ENCODE assay signal across 26 cellular contexts in the genomic region with DNA sequence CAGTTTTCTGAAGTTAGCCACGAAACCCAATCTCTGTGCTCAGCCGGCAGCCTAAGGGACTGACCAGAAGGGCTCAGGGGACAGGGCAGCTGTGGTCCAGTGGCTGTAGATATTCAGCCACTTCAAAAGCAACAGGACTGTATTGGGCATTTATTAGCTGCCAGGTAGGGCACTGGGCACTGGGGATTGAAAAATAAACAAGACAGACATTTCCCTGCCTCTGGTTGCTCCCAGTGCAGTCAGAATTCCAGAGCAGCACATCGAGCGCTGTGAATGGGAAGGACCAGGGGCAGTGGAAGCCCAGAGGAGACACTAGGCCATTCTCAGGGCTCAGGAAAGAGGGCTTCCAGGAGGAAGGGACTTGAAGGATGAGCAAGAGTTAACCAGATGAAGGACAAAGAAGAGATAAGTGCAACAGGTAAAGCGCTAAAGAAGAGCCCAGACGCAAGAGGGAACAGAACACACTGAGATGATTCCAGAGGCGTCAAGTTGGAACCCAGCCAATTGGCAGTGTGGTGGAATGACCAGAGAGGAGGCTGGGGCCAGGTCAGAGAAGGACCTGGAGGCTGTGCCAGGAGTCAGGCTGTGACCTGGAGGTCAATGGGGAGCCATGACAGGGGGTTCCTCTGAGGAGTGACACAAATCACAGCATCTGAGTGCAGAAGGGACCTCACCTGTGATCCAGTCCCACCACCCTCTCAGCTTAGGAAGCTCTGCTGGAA.
DNase-seq lines count a peak whose midpoint lies in the region; ATAC-seq, FAIRE-seq and TF ChIP-seq lines count a peak whose summit lies in the region.
"Had no signal": no experiment of that assay in that cellular context is flagged by ENCODE, and none has a peak within 500 bp of the region (broad histone marks: within the 10 kb centered on the region; RNA-seq: fewer than 3 reads in every experiment).

No MANE protein-coding gene starts in this region.

- no peak overlapping the region for H3K23ac ChIP-seq in H1 (ENCODE audit: insufficient read length)

- H3K4me2 ChIP-seq in H1 (ENCODE audit: insufficient read depth in 1 of 2, low read depth in 2 of 2, low read length in 2 of 2), result no peak overlapping the region
- H3K4me2 ChIP-seq: A549; BLaER1 treated with 17β-estradiol and CSF1 and Interleukin-3, amounts not matched to agents 10 nM and 100 nM had no signal

- H3K4me1 ChIP-seq in HEK293 (ENCODE audit: control insufficient read depth, insufficient read depth, low read length) (no peaks in the 10 kb centered on the region), H1 (replicated peaks in 1 of 4; ENCODE audit: control insufficient read depth in 3 of 4, insufficient read depth in 4 of 4, low read length in 3 of 4) (peaks cover 2 to 9% (median 6%) of the 10 kb centered on the region in 4 experiments; a peak in 6 of 7 replicates)
- H3K4me1 ChIP-seq in CD4-positive, alpha-beta memory T cell (ENCODE audit: insufficient read depth, low read length), result no peaks in the 10 kb centered on the region
- H3K4me1 ChIP-seq: A549 had no signal

- no peak overlapping the region for H3K4me3 Mint-ChIP-seq in activated CD4-positive, alpha-beta T cell treated with anti-CD3 and anti-CD28 coated beads, Interleukin-2, amount 10 ng/mL, durations not matched to agents 24 days and 14 days
- no peak overlapping the region for H3K4me3 Mint-ChIP-seq in stimulated activated memory B cell treated with anti-CD40 and anti-IgM and Interleukin-4, amounts not matched to agents 10 μg/mL and 1 μg/mL and 100 μg/mL, for 72 hours
- no peak overlapping the region for H3K4me3 Mint-ChIP-seq in CD4-positive, alpha-beta memory T cell
- H3K4me3 Mint-ChIP-seq: B cell; CD4-positive, alpha-beta T cell; CD8-positive, alpha-beta memory T cell had no signal

- H3K14ac ChIP-seq in H1 (ENCODE audit: insufficient read length), result no peak overlapping the region

- H3K27me3 Mint-ChIP-seq in activated CD4-positive, alpha-beta T cell treated with anti-CD3 and anti-CD28 coated beads, Interleukin-2, amount 10 ng/mL, durations not matched to agents 24 days and 14 days, result peaks cover 6% of the 10 kb centered on the region
- peaks cover 48% of the 10 kb centered on the region for H3K27me3 Mint-ChIP-seq in stimulated activated memory B cell treated with anti-CD40 and anti-IgM and Interleukin-4, amounts not matched to agents 10 μg/mL and 1 μg/mL and 100 μg/mL, for 72 hours
- H3K27me3 Mint-ChIP-seq in CD4-positive, alpha-beta memory T cell, result peaks cover 18 to 31% of the 10 kb centered on the region in 2 donors

- no peak overlapping the region for H3K4ac ChIP-seq in H1 (replicated peaks; ENCODE audit: insufficient read length, low read depth, low read length)

- H3K36me3 ChIP-seq in HEK293 (ENCODE audit: control insufficient read depth in 2 of 2, insufficient read depth in 1 of 2, low read length in 2 of 2), result no peaks in the 10 kb centered on the region
- H3K36me3 ChIP-seq in H1 (ENCODE audit: control insufficient read depth in 2 of 4, insufficient read depth in 4 of 4, low read length in 3 of 4), result no peaks in the 10 kb centered on the region
- no peaks in the 10 kb centered on the region for H3K36me3 ChIP-seq in CD4-positive, alpha-beta memory T cell (ENCODE audit: insufficient read depth, low read length)
- H3K36me3 ChIP-seq: BLaER1 treated with 17β-estradiol and CSF1 and Interleukin-3, amounts not matched to agents 10 nM and 100 nM had no signal

- POLR2A ChIA-PET in HEK293 (lab: Yijun Ruan, JAX) (no interaction called here), H1 (lab: Charles Lee; ENCODE audit: partially characterized antibody) (no interaction called here)
- POLR2A ChIA-PET in CD4-positive, alpha-beta memory T cell (lab: Charles Lee; ENCODE audit: partially characterized antibody), result no interaction called here

- TF ChIP-seq CTCF in HEK293 (tag by site-specific recombination; IDR thresholded peaks at IDR 0.05), result no peak
- TF ChIP-seq CTCF in H1 (IDR thresholded peaks at IDR 0.05; ENCODE audit: control extremely low read depth in 1 of 3, insufficient read depth in 1 of 3, low read depth in 1 of 3, low read length in 3 of 3), result no peak

- H2AK5ac ChIP-seq in H1 (ENCODE audit: low read depth, low read length), result no peak overlapping the region

- no peaks in the 10 kb centered on the region for H3K4me1 Mint-ChIP-seq in activated CD4-positive, alpha-beta T cell treated with anti-CD3 and anti-CD28 coated beads, Interleukin-2, amount 10 ng/mL, durations not matched to agents 24 days and 14 days
- peaks cover 7% of the 10 kb centered on the region for H3K4me1 Mint-ChIP-seq in stimulated activated memory B cell treated with anti-CD40 and anti-IgM and Interleukin-4, amounts not matched to agents 10 μg/mL and 1 μg/mL and 100 μg/mL, for 72 hours
- H3K4me1 Mint-ChIP-seq in CD4-positive, alpha-beta memory T cell, result no peaks in the 10 kb centered on the region
- H3K4me1 Mint-ChIP-seq: CD8-positive, alpha-beta memory T cell had no signal

- no peak overlapping the region for H2BK20ac ChIP-seq in H1 (ENCODE audit: low read length)

- H3K79me2 ChIP-seq in H1 (ENCODE audit: control insufficient read depth in 1 of 2, insufficient read depth in 2 of 2, low read length in 2 of 2), result no peaks in the 10 kb centered on the region; a peak in 1 of 4 replicates

- no peaks in the 10 kb centered on the region for H3K36me3 Mint-ChIP-seq in activated CD4-positive, alpha-beta T cell treated with anti-CD3 and anti-CD28 coated beads, Interleukin-2, amount 10 ng/mL, durations not matched to agents 24 days and 14 days (ENCODE audit: low read depth)
- H3K36me3 Mint-ChIP-seq in stimulated activated memory B cell treated with anti-CD40 and anti-IgM and Interleukin-4, amounts not matched to agents 10 μg/mL and 1 μg/mL and 100 μg/mL, for 72 hours, result no peaks in the 10 kb centered on the region
- peaks cover 0 to 3% of the 10 kb centered on the region in 2 donors for H3K36me3 Mint-ChIP-seq in CD4-positive, alpha-beta memory T cell

- FAIRE-seq in H1 (lab: Jason Lieb, UNC), result no peak
- FAIRE-seq: GM12878, GM12892, GM18507 had no signal

- no peak for TF ChIP-seq EP300 in H1 (IDR thresholded peaks at IDR 0.05; ENCODE audit: borderline replicate concordance in 1 of 2, low read depth in 2 of 2, low read length in 2 of 2)

- peak; percentile 38 for DNase-seq in activated CD4-positive, alpha-beta T cell treated with anti-CD3 and anti-CD28 coated beads, Interleukin-2, amount 10 ng/mL, durations not matched to agents 24 days and 14 days
- DNase-seq in activated CD4-positive, alpha-beta T cell treated with anti-CD3 and anti-CD28 coated beads, Interleukin-2, amount 50 U/mL, for 4 hours, result no peak
- DNase-seq in H1 (ENCODE audit: low read depth in 1 of 2, low spot score in 2 of 2) (no peak), left lobe of liver (ENCODE audit: low spot score) (peak; percentile 58), left cardiac atrium (no peak)
- no peak for DNase-seq in CD4-positive, alpha-beta memory T cell
- DNase-seq: AML-193; CD4-positive, alpha-beta T cell; CD8-positive, alpha-beta memory T cell; COR-L47; DMS 273 treated with DMSO at 0.1 percent for 48 hours; DMS153; DMS79; DND-41; EL; GDM1 had no signal

- H3K56ac ChIP-seq in H1 (replicated peaks; ENCODE audit: insufficient read length, low read depth, low read length), result no peak overlapping the region

- H3K9ac ChIP-seq in H1 (replicated peaks in 1 of 4; ENCODE audit: extremely low read depth in 1 of 4, low read depth in 3 of 4, low read length in 3 of 4), result no peak overlapping the region
- H3K9ac ChIP-seq: BLaER1 treated with 17β-estradiol and CSF1 and Interleukin-3, amounts not matched to agents 10 nM and 100 nM had no signal

- H2AFZ ChIP-seq in H1 (ENCODE audit: low read length), result no peak overlapping the region

- H3K23me2 ChIP-seq in H1 (ENCODE audit: low read depth, low read length), result no peaks in the 10 kb centered on the region

- CTCF ChIA-PET in HEK293 (lab: Yijun Ruan, JAX), result interaction anchor here (2.3 kb wide), 1 partner anchor 16 kb away, joined by 13 read pairs; no protein-coding TSS in a partner anchor
- CTCF ChIA-PET in H1 (lab: Charles Lee; ENCODE audit: partially characterized antibody), result interaction anchor here (0.6 to 1.2 kb wide), 3 partner anchors 16 to 183 kb away, joined by 3 to 5 read pairs (median 4); no protein-coding TSS in a partner anchor
- CTCF ChIA-PET in CD4-positive, alpha-beta memory T cell (lab: Charles Lee; ENCODE audit: partially characterized antibody), result no interaction called here

- no peak overlapping the region for H3K27ac ChIP-seq in HEK293 (ENCODE audit: extremely low read depth, low read depth, low read length)
- H3K27ac ChIP-seq in H1 (ENCODE audit: low read depth, low read length), result no peak overlapping the region
- H3K27ac ChIP-seq in CD4-positive, alpha-beta memory T cell (ENCODE audit: low read depth, low read length), result no peak overlapping the region
- H3K27ac ChIP-seq: 22Rv1; A549; BLaER1 treated with 17β-estradiol and CSF1 and Interleukin-3, amounts not matched to agents 10 nM and 100 nM; C4-2B had no signal

- no peak for TF ChIP-seq POLR2A in H1 (IDR thresholded peaks at IDR 0.05; ENCODE audit: control extremely low read depth in 1 of 2, low read depth in 2 of 2, low read length in 2 of 2)

- no peak overlapping the region for H3K18ac ChIP-seq in H1 (ENCODE audit: extremely low read depth, low read length)

- H2BK5ac ChIP-seq in H1 (ENCODE audit: low read depth, low read length), result 0 out of 2 replicates have a peak overlapping the region, but pooled peaks have one; percentile 14

- H3K27ac Mint-ChIP-seq in activated CD4-positive, alpha-beta T cell treated with anti-CD3 and anti-CD28 coated beads, Interleukin-2, amount 10 ng/mL, durations not matched to agents 24 days and 14 days, result no peak overlapping the region
- no peak overlapping the region for H3K27ac Mint-ChIP-seq in stimulated activated memory B cell treated with anti-CD40 and anti-IgM and Interleukin-4, amounts not matched to agents 10 μg/mL and 1 μg/mL and 100 μg/mL, for 72 hours
- H3K27ac Mint-ChIP-seq in CD4-positive, alpha-beta memory T cell, result no peak overlapping the region
- H3K27ac Mint-ChIP-seq: B cell; CD4-positive, alpha-beta T cell; CD8-positive, alpha-beta memory T cell had no signal

- H3K4me3 ChIP-seq in HEK293 (ENCODE audit: low read depth, low read length), result no peak overlapping the region
- H3K4me3 ChIP-seq in H1 (ENCODE audit: extremely low read depth in 1 of 4, insufficient read depth in 2 of 4, low read depth in 3 of 4, low read length in 4 of 4), result no peak overlapping the region
- no peak overlapping the region for H3K4me3 ChIP-seq in CD4-positive, alpha-beta memory T cell (ENCODE audit: low read length in 2 of 2)
- H3K4me3 ChIP-seq: A549; BLaER1 treated with 17β-estradiol and CSF1 and Interleukin-3, amounts not matched to agents 10 nM and 100 nM; GM12878 had no signal

- intact Hi-C loops in activated CD4-positive, alpha-beta T cell treated with anti-CD3 and anti-CD28 coated beads, Interleukin-2, amount 10 ng/mL, durations not matched to agents 24 days and 14 days (cut with micrococcal nuclease), result no loop called here
- intact Hi-C loops in CD4-positive, alpha-beta memory T cell (cut with micrococcal nuclease), result no loop called here
- intact Hi-C loops in left cardiac atrium (cut with DNase I), result no loop called here

- ATAC-seq in left lobe of liver, result peak; percentile 89
- no peak for ATAC-seq in stimulated activated memory B cell treated with anti-CD40 and anti-IgM and Interleukin-4, amounts not matched to agents 10 μg/mL and 1 μg/mL and 100 μg/mL, for 72 hours
- ATAC-seq in left cardiac atrium, result no peak
- ATAC-seq: A549, GM12878 had no signal

- H3K27me3 ChIP-seq in H1 (replicated peaks in 1 of 4; ENCODE audit: control insufficient read depth in 3 of 4, extremely low read depth in 1 of 4, insufficient read depth in 3 of 4, low read length in 3 of 4), result peaks cover 0 to 2% (median 0%) of the 10 kb centered on the region in 4 experiments; a peak in 2 of 7 replicates
- no peaks in the 10 kb centered on the region for H3K27me3 ChIP-seq in CD4-positive, alpha-beta memory T cell (ENCODE audit: insufficient read depth, low read length)
- H3K27me3 ChIP-seq: BLaER1 treated with 17β-estradiol and CSF1 and Interleukin-3, amounts not matched to agents 10 nM and 100 nM had no signal

- H4K8ac ChIP-seq in H1 (ENCODE audit: extremely low read depth, insufficient read depth, low read length), result no peak overlapping the region

- TF ChIP-seq RAD21 in H1 (IDR thresholded peaks at IDR 0.05 in 1 of 2, conservative IDR thresholded peaks at IDR 0.05 in 1 of 2; ENCODE audit: low read depth in 2 of 2, low read length in 2 of 2), result no peak

- H4K20me1 ChIP-seq in H1 (replicated peaks in 1 of 2; ENCODE audit: control insufficient read depth in 1 of 2, insufficient read depth in 2 of 2, low read length in 2 of 2), result no peaks in the 10 kb centered on the region
- H4K20me1 ChIP-seq: BLaER1 treated with 17β-estradiol and CSF1 and Interleukin-3, amounts not matched to agents 10 nM and 100 nM had no signal

- no peaks in the 10 kb centered on the region for H3K9me3 Mint-ChIP-seq in activated CD4-positive, alpha-beta T cell treated with anti-CD3 and anti-CD28 coated beads, Interleukin-2, amount 10 ng/mL, durations not matched to agents 24 days and 14 days
- peaks cover 12% of the 10 kb centered on the region for H3K9me3 Mint-ChIP-seq in stimulated activated memory B cell treated with anti-CD40 and anti-IgM and Interleukin-4, amounts not matched to agents 10 μg/mL and 1 μg/mL and 100 μg/mL, for 72 hours
- H3K9me3 Mint-ChIP-seq in CD4-positive, alpha-beta memory T cell, result peaks cover 0 to 22% (median 11%) of the 10 kb centered on the region in 8 donors

- no peak overlapping the region for H4K5ac ChIP-seq in H1 (ENCODE audit: insufficient read length, low read depth, low read length)

- H3K9me3 ChIP-seq in HEK293 (ENCODE audit: control insufficient read depth, insufficient read depth, low read depth, low read length), result no peaks in the 10 kb centered on the region
- H3K9me3 ChIP-seq in H1 (ENCODE audit: insufficient read depth in 2 of 2, low read depth in 1 of 2, low read length in 1 of 2), result no peaks in the 10 kb centered on the region
- no peaks in the 10 kb centered on the region for H3K9me3 ChIP-seq in CD4-positive, alpha-beta memory T cell (ENCODE audit: control insufficient read depth in 1 of 2, low read length in 2 of 2)

- H2BK120ac ChIP-seq in H1 (replicated peaks; ENCODE audit: low read depth, low read length), result no peak overlapping the region

- H3K79me1 ChIP-seq in H1 (ENCODE audit: low read depth, low read length), result no peaks in the 10 kb centered on the region

- 0 out of 2 replicates have a peak overlapping the region, but pooled peaks have one; percentile 31 for H2BK15ac ChIP-seq in H1 (ENCODE audit: low read length)

- H4K91ac ChIP-seq in H1 (replicated peaks; ENCODE audit: insufficient read length, low read length), result no peak overlapping the region

- 94% methylated on average over 7 of the region's 7 CpGs; no CpG with 5 or more reads in 1 of the 2 experiments for WGBS in H1 (ENCODE audit: extremely low coverage in 1 of 2, insufficient coverage in 1 of 2, insufficient read length in 1 of 2, insufficient replicate concordance in 2 of 2, low coverage in 1 of 2, low lambda C conversion rate in 2 of 2, missing lambda C conversion rate in 1 of 2), 2 experiments

- H2BK12ac ChIP-seq in H1 (ENCODE audit: low read depth, low read length), result no peak overlapping the region

Comparison
In these comparisons a context has a peak if more than half of its experiments do, and no peak if none do; other contexts are left out.
1. DNase-seq: peak in activated CD4-positive, alpha-beta T cell treated with anti-CD3 and anti-CD28 coated beads, Interleukin-2, amount 10 ng/mL, durations not matched to agents 24 days and 14 days (single experiment) and left lobe of liver (single experiment); none in activated CD4-positive, alpha-beta T cell treated with anti-CD3 and anti-CD28 coated beads, Interleukin-2, amount 50 U/mL, for 4 hours (0 of 2), H1 (0 of 2), CD4-positive, alpha-beta memory T cell (0 of 5) and left cardiac atrium (single experiment).